10 cellular contexts compared by ENCODE assay signal in the genomic region with DNA sequence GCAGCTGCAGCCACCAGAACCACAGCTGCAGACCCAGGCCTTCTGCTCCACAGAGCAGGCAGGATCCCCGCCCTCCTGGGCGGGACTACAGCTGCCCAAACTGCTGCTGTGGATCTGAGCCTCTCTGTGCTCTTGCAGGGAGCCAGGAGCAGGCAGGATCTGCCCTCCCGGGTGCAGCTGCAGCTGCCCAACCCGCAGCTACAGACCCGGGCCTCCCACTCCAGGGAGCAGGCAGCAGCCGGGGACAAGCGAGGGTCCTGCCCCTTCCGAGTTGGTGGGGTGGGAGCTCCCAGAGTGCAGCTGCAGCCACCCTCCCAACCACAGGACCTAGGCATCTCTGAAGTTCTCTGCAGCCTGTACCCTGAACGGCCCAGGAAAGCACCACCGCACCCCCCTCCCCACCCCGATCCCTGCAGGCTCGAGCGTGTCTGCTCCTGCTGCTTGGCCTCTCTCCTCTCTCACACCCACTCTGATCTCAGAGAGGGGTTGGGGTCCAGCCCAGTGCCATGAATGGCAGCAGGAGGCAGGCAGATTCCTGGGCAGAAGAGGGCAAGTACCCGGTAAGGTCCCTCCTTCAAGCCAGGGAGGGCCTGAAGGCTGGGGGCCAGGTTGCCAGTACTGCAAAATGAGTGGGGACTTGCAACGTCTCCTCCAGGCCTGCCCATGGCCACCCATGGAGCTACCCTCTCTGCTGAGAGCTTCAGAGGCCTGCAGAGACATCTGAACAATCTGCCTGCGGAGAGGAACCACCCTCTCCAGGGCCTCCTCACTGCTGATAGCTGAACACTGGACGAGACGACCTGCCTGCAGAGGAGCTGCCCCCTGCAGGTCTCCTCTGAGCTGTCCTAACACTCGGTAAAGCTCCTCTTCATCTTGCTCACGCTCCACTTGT. TPM values are rescaled to one million over a fixed set of nuclear protein-coding genes. Genes with fewer than 3 reads are reported as not detected.
DNase-seq lines count a peak whose midpoint lies in the region; TF ChIP-seq lines count a peak whose summit lies in the region.
"Had no signal": no experiment of that assay in that cellular context is flagged by ENCODE, and none has a peak within 500 bp of the region (broad histone marks: within the 10 kb centered on the region; RNA-seq: fewer than 3 reads in every experiment).

No MANE protein-coding gene starts in this region.

- H3K36me3 Mint-ChIP-seq in HFFc6 (ENCODE audit: low read depth), result no peaks in the 10 kb centered on the region

- TF ChIP-seq CTCF in AG09319 (IDR thresholded peaks at IDR 0.05; ENCODE audit: low read depth, low read length), result peak; percentile 6
- peak; percentile 46 for TF ChIP-seq CTCF in HFFc6 (IDR thresholded peaks at IDR 0.05)
- 0 out of 2 replicates have a peak, but pooled peaks have one; percentile 9 for TF ChIP-seq CTCF in VCaP (conservative IDR thresholded peaks at IDR 0.05)

- no peaks in the 10 kb centered on the region for H3K36me3 ChIP-seq in MG63

- no peak overlapping the region for H3K27ac Mint-ChIP-seq in HFFc6
- H3K27ac Mint-ChIP-seq: T-helper 2 cell treated with Interferon-gamma antibody and Interleukin-4, amounts not matched to agents 5 μg/mL and 100 μg/mL, for 36 hours had no signal

- no peaks in the 10 kb centered on the region for H3K4me1 Mint-ChIP-seq in HFFc6 (ENCODE audit: low read depth)

- H3K9me3 Mint-ChIP-seq in HFFc6, result no peaks in the 10 kb centered on the region
- H3K9me3 Mint-ChIP-seq: T-helper 2 cell treated with Interferon-gamma antibody and Interleukin-4, amounts not matched to agents 5 μg/mL and 100 μg/mL, for 36 hours had no signal

- H3K27me3 Mint-ChIP-seq in HFFc6 (ENCODE audit: insufficient read depth), result peaks cover 16% of the 10 kb centered on the region

- no peaks in the 10 kb centered on the region for H3K9me3 ChIP-seq in MG63

- H3K4me3 ChIP-seq in MG63, result no peak overlapping the region

- no peaks in the 10 kb centered on the region for H3K27me3 ChIP-seq in MG63

- no peak overlapping the region for H3K27ac ChIP-seq in VCaP

- no peak overlapping the region for H3K4me3 Mint-ChIP-seq in HFFc6
- H3K4me3 Mint-ChIP-seq: T-helper 2 cell treated with Interferon-gamma antibody and Interleukin-4, amounts not matched to agents 5 μg/mL and 100 μg/mL, for 36 hours had no signal

- DNase-seq in AG09319 (ENCODE audit: extremely low read depth, low read depth) (no peak), HFFc6 (no peak), iPS-NIHi7 (ENCODE audit: extremely low spot score) (peak; percentile 54), GM03348 (ENCODE audit: low spot score) (no peak), MG63 (no peak), NCI-H2107 (lab: John Stamatoyannopoulos, UW) (no peak)
- no peak for DNase-seq in activated effector memory CD4-positive, alpha-beta T cell treated with Interleukin-2 at 50 U/mL for 16 hours
- DNase-seq: COR-L47 had no signal

RNA-seq across cellular contexts. Expression of gene EMP3, which starts 16.4 kb away (rescaled TPM):
- 100 to 1,000 TPM; 471 to 574 (median 525) TPM for total RNA-seq in HFFc6 (2021; fragmentation: NEBNext Ultra II Directional; extraction: Animal tissue kit (Norgen Biotek cat#: 25700))
- 149 and 258 TPM in 2 replicates for total RNA-seq in MG63 (2014; rRNA removed; shearing (Covaris generic); ENCODE audit: low replicate concordance)

RNA-seq across cellular contexts. Expression of gene ZNF114, which starts 39.1 kb away (rescaled TPM):
- under 1 TPM in 5 of 6 experiments, not detected in 1; 0.17 to 0.43 (median 0.25) TPM for total RNA-seq in HFFc6 (2021; fragmentation: NEBNext Ultra II Directional; extraction: Animal tissue kit (Norgen Biotek cat#: 25700))
- not detected in 2 replicates for total RNA-seq in MG63 (2014; rRNA removed; shearing (Covaris generic); ENCODE audit: low replicate concordance)

RNA-seq across cellular contexts. Expression of gene CARD8, which starts 53.2 kb away (rescaled TPM):
- 10 to 100 TPM; 11.3 to 17.2 (median 14.7) TPM for total RNA-seq in HFFc6 (2021; fragmentation: NEBNext Ultra II Directional; extraction: Animal tissue kit (Norgen Biotek cat#: 25700))
- 8.3 and 17.5 TPM in 2 replicates for total RNA-seq in MG63 (2014; rRNA removed; shearing (Covaris generic); ENCODE audit: low replicate concordance)

RNA-seq across cellular contexts. Expression of gene TMEM143, which starts 54.8 kb away (rescaled TPM):
- 1 to 10 TPM; 5.9 to 9.7 (median 7.7) TPM for total RNA-seq in HFFc6 (2021; fragmentation: NEBNext Ultra II Directional; extraction: Animal tissue kit (Norgen Biotek cat#: 25700))
- 3.4 and 5.1 TPM in 2 replicates for total RNA-seq in MG63 (2014; rRNA removed; shearing (Covaris generic); ENCODE audit: low replicate concordance)

RNA-seq across cellular contexts. Expression of gene SYNGR4, which starts 55.2 kb away (rescaled TPM):
- total RNA-seq in HFFc6 (2021; fragmentation: NEBNext Ultra II Directional; extraction: Animal tissue kit (Norgen Biotek cat#: 25700)), result not detected
- total RNA-seq in MG63 (2014; rRNA removed; shearing (Covaris generic); ENCODE audit: low replicate concordance), result not detected in 2 replicates
